Comparison of ENCODE assay signal across 8 cellular contexts in the genomic region with DNA sequence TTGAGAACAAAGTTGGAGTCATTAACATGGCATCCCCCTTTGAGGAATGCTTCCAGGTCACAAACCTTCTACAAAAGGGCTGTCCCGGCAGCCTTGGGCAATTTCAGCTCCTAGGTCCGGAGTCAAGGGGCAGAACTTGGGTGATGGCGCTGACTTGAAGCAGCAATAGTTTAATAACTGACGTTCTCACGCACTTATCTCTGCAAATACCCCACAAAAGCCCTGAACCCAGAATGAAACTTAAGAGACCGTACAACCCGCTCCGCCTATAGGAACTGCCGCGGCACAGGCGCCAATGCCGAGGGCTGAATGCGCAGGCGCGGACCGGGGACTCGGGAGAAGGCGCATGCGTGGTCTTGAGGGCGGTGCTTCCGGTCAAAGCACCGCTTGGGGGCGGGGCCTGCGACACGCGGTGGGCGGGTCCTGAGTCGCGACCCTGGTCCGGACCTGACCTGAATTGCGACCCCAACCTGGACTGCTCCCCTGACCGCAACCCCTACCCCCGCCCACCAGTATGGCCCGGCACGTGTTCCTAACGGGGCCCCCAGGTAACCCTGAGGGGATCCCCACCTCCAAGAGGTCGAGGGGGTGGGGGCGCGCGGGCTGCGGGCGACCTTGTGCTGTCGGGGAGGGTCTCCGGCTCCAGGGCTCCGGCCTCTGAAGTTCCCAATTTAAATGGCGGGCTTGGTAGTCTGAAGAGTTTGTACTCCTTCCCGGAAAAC. TPM values are rescaled to one million over a fixed set of nuclear protein-coding genes. Genes with fewer than 3 reads are reported as not detected.
DNase-seq lines count a peak whose midpoint lies in the region; ATAC-seq and TF ChIP-seq lines count a peak whose summit lies in the region.

TSS of gene NTPCR (plus strand) at position 415 of the 722 bp plus-strand sequence. CDS start at position 515, 100 bp downstream.

- H4K8ac ChIP-seq in IMR-90 (ENCODE audit: low read depth in 2 of 2, low read length in 2 of 2) = peak within 1 kb of the TSS; percentile 92 to 97

- H3K9ac ChIP-seq in IMR-90 (ENCODE audit: low read depth, low read length) (peak within 1 kb of the TSS; percentile 94), PC-3 (ENCODE audit: low read length) (peak within 1 kb of the TSS; percentile 77), mucosa of rectum (ENCODE audit: low read depth in 1 of 2, low read length in 2 of 2) (peak within 1 kb of the TSS; percentile 80 to 84)

- peak within 1 kb of the TSS; percentile 96 for H2BK15ac ChIP-seq in IMR-90 (ENCODE audit: low read depth, low read length)

- peak within 1 kb of the TSS; percentile 94 for H2BK5ac ChIP-seq in IMR-90 (ENCODE audit: low read depth, low read length, poor library complexity, severe bottlenecking)

- POLR2A ChIA-PET in IMR-90 (lab: Charles Lee; ENCODE audit: unreplicated experiment) (no interaction called here), PC-3 (lab: Charles Lee; ENCODE audit: unreplicated experiment) (no interaction called here)

- peak within 1 kb of the TSS; percentile 76 for H3K4me3 ChIP-seq in IMR-90 (ENCODE audit: insufficient read depth, low read depth, low read length)
- peak within 1 kb of the TSS; percentile 81 for H3K4me3 ChIP-seq in PC-3 (ENCODE audit: low read length)
- peak within 1 kb of the TSS; percentile 94 for H3K4me3 ChIP-seq in epithelial cell of proximal tubule (ENCODE audit: low read depth, low read length)
- H3K4me3 ChIP-seq in mucosa of rectum (ENCODE audit: low read length in 2 of 2) = peak within 1 kb of the TSS; percentile 94 to 95

- H3K4me2 ChIP-seq in IMR-90 (ENCODE audit: low read depth, low read length) = peak within 1 kb of the TSS; percentile 99
- H3K4me2 ChIP-seq in PC-3 (ENCODE audit: low read length) = peak within 1 kb of the TSS; percentile 88

- H2AFZ ChIP-seq in IMR-90 (replicated peaks; ENCODE audit: low read length, poor library complexity) (peak within 1 kb of the TSS; percentile 95), PC-3 (ENCODE audit: low read length) (peak within 1 kb of the TSS; percentile 95)

- H3K79me1 ChIP-seq in IMR-90 (ENCODE audit: low read depth in 1 of 2, low read length in 2 of 2) = peaks cover 11 to 30% of the 10 kb centered on the region in 2 experiments; a peak in 3 of 4 replicates

- H3K36me3 ChIP-seq in IMR-90 (ENCODE audit: control insufficient read depth, insufficient read depth, low read length) = no peaks in the 10 kb centered on the region
- no peaks in the 10 kb centered on the region for H3K36me3 ChIP-seq in PC-3 (ENCODE audit: low read depth, low read length)
- no peaks in the 10 kb centered on the region for H3K36me3 ChIP-seq in mucosa of rectum (ENCODE audit: control insufficient read depth in 2 of 2, insufficient read depth in 2 of 2, low read length in 2 of 2)

- TF ChIP-seq POLR2A in IMR-90 (IDR thresholded peaks at IDR 0.05; ENCODE audit: low read depth, low read length) = peak; percentile 28; the same call in 1 of the 2 replicates

- intact Hi-C loops in IMR-90 (cut with micrococcal nuclease) (loop anchor here (2.0 to 10.0 kb wide), 5 partner anchors 98 to 476 kb away; no protein-coding TSS in a partner anchor), PC-3 (cut with micrococcal nuclease) (loop anchor here (1.0 to 10.0 kb wide), 6 partner anchors 81 to 320 kb away; partner anchors contain the start of gene SIPA1L2)

- no peaks in the 10 kb centered on the region for H4K20me1 ChIP-seq in IMR-90 (ENCODE audit: insufficient read depth, low read length)
- no peaks in the 10 kb centered on the region for H4K20me1 ChIP-seq in PC-3 (ENCODE audit: low read length)

- H2AK5ac ChIP-seq in IMR-90 (ENCODE audit: low read depth, low read length) = peak within 1 kb of the TSS; percentile 56

- DNase-seq in DMS 273 treated with DMSO at 0.1 percent for 48 hours (lab: John Stamatoyannopoulos, UW) = peak; percentile 74
- peak; percentile 90 for DNase-seq in IMR-90
- peak; percentile 98 for DNase-seq in PC-3
- peak; percentile 96 for DNase-seq in activated T-cell treated with anti-CD3 and anti-CD28 coated beads for 48 hours (ENCODE audit: low read depth)
- DNase-seq in epithelial cell of proximal tubule (ENCODE audit: low read depth) = peak; percentile 50
- DNase-seq in stimulated activated CD8-positive, alpha-beta memory T cell treated with anti-CD3 and anti-CD28 coated beads, Interleukin-4, amount 100 ng/mL, for 48 hours = peak; percentile 98

- peak within 1 kb of the TSS; percentile 97 for H4K91ac ChIP-seq in IMR-90 (ENCODE audit: insufficient read depth, low read depth, low read length)

- no peak for TF ChIP-seq RAD21 in IMR-90 (IDR thresholded peaks at IDR 0.05; ENCODE audit: low read length)

- H3K9me3 ChIP-seq in IMR-90 (ENCODE audit: control insufficient read depth, insufficient read depth, low read length) = no peaks in the 10 kb centered on the region
- H3K9me3 ChIP-seq in PC-3 (ENCODE audit: low read length) = no peaks in the 10 kb centered on the region
- no peaks in the 10 kb centered on the region for H3K9me3 ChIP-seq in mucosa of rectum (ENCODE audit: control insufficient read depth in 2 of 2, low read length in 2 of 2)

- peak within 1 kb of the TSS; percentile 74 for H2BK120ac ChIP-seq in IMR-90 (ENCODE audit: low read depth, low read length)

- 0% methylated on average over 17 of the region's 47 CpGs; no CpG with 5 or more reads in 1 of the 2 experiments for WGBS in IMR-90 (ENCODE audit: extremely low coverage in 2 of 2, insufficient read length in 1 of 2), 2 experiments

- peak within 1 kb of the TSS; percentile 97 for H3K56ac ChIP-seq in IMR-90 (ENCODE audit: extremely low read depth, insufficient read depth, low read length)

- H2BK20ac ChIP-seq in IMR-90 (ENCODE audit: low read depth, low read length) = peak within 1 kb of the TSS; percentile 44; the same call in 1 of the 2 replicates

- H3F3A ChIP-seq in PC-3 (ENCODE audit: low read length, unreplicated experiment) = no peaks in the 10 kb centered on the region

- peak within 1 kb of the TSS; percentile 98 for H4K5ac ChIP-seq in IMR-90 (ENCODE audit: low read depth, low read length)

- H3K9me2 ChIP-seq in PC-3 (replicated peaks; ENCODE audit: low read length) = 0 out of 2 replicates have a peak, but pooled peaks cover 3% of the 10 kb centered on the region

- H3K4me1 ChIP-seq in IMR-90 (ENCODE audit: control insufficient read depth, insufficient read depth, low read length) = peaks cover 10% of the 10 kb centered on the region
- H3K4me1 ChIP-seq in PC-3 (ENCODE audit: insufficient read depth, low read length) = peaks cover 24% of the 10 kb centered on the region
- peaks cover 6 to 14% of the 10 kb centered on the region in 2 donors for H3K4me1 ChIP-seq in mucosa of rectum (ENCODE audit: control insufficient read depth in 2 of 2, insufficient read depth in 2 of 2, low read length in 2 of 2)

- dilution Hi-C loops in IMR-90 (cut with HindIII; ENCODE audit: low sequenced_read_pairs, unreplicated experiment) = no loop called here

- H3K18ac ChIP-seq in IMR-90 (ENCODE audit: low read depth, low read length) = peak within 1 kb of the TSS; percentile 96

- H3K9me1 ChIP-seq in IMR-90 (ENCODE audit: insufficient read depth, low read length) = peaks cover 7% of the 10 kb centered on the region; the same call in 1 of the 2 replicates

- peak within 1 kb of the TSS; percentile 83 for H3K4ac ChIP-seq in IMR-90 (ENCODE audit: low read depth, low read length)

- in situ Hi-C loops in IMR-90 (cut with MboI; ENCODE audit: low sequenced_read_pairs) = no loop called here

- ATAC-seq in GM21528 (IDR thresholded peaks at IDR 0.05; ENCODE audit: low FRiP score, unreplicated experiment) (peak; percentile 89), IMR-90 (ENCODE audit: low read depth) (peak; percentile 94), PC-3 (peak; percentile 77)

- CTCF ChIA-PET in IMR-90 (lab: Yijun Ruan, JAX) = no interaction called here
- CTCF ChIA-PET in PC-3 (lab: Charles Lee) = interaction anchor here (0.6 kb wide), 1 partner anchor 87 kb away, joined by 3 read pairs; no protein-coding TSS in a partner anchor

- peak within 1 kb of the TSS; percentile 50 for H3K23ac ChIP-seq in IMR-90 (ENCODE audit: low read depth, low read length)

- H3K27me3 ChIP-seq in IMR-90 (ENCODE audit: control insufficient read depth, insufficient read depth, low read length) (no peaks in the 10 kb centered on the region), PC-3 (ENCODE audit: low read length) (no peaks in the 10 kb centered on the region), mucosa of rectum (ENCODE audit: control insufficient read depth in 2 of 2, insufficient read depth in 2 of 2, low read length in 2 of 2) (no peaks in the 10 kb centered on the region)

- peak within 1 kb of the TSS; percentile 96 for H3K14ac ChIP-seq in IMR-90 (replicated peaks; ENCODE audit: low read depth, low read length)

- TF ChIP-seq CTCF in IMR-90 (conservative IDR thresholded peaks at IDR 0.05; ENCODE audit: low read depth, low read length) (no peak), PC-3 (conservative IDR thresholded peaks at IDR 0.05; ENCODE audit: low read depth, low read length) (0 out of 2 replicates have a peak, but pooled peaks have one; percentile 6), epithelial cell of proximal tubule (conservative IDR thresholded peaks at IDR 0.05; ENCODE audit: low read depth, low read length) (no peak)

- peak within 1 kb of the TSS; percentile 56 for H2AK9ac ChIP-seq in IMR-90 (replicated peaks; ENCODE audit: low read depth, low read length, poor library complexity)

- peak within 1 kb of the TSS; percentile 98 for H3K27ac ChIP-seq in IMR-90 (ENCODE audit: insufficient read depth, low read length)
- peak within 1 kb of the TSS; percentile 57 for H3K27ac ChIP-seq in PC-3 (ENCODE audit: low read length)
- H3K27ac ChIP-seq in mucosa of rectum (ENCODE audit: low read depth in 2 of 2, low read length in 2 of 2) = peak within 1 kb of the TSS; percentile 78 to 83

- peaks cover 46% of the 10 kb centered on the region for H3K79me2 ChIP-seq in PC-3 (ENCODE audit: low read length)

- no TSS peak for BruUV-seq in IMR-90 (replicated peaks; lab: Mats Ljungman, UMichigan)
- BruUV-seq in PC-3 (replicated peaks; lab: Mats Ljungman, UMichigan) = no TSS peak

TF ChIP-seq in IMR-90, 13 proteins besides CTCF, POLR2A, EP300 and RAD21 (continues in another document):
- no peak for TF ChIP-seq RFX5 (IDR thresholded peaks at IDR 0.05; ENCODE audit: low read depth, low read length)
- TF ChIP-seq MAZ (IDR thresholded peaks at IDR 0.05; ENCODE audit: borderline replicate concordance, low read depth, low read length) = no peak
- TF ChIP-seq MXI1 (IDR thresholded peaks at IDR 0.05; ENCODE audit: borderline replicate concordance, low read depth, low read length) = no peak
- no peak for TF ChIP-seq BHLHE40 (IDR thresholded peaks at IDR 0.05; ENCODE audit: low read depth, low read length)
- TF ChIP-seq NFE2L2 (IDR thresholded peaks at IDR 0.05; ENCODE audit: low read depth, low read length) = no peak
- no peak for TF ChIP-seq FOS (IDR thresholded peaks at IDR 0.05; ENCODE audit: low read depth, low read length)
- no peak for TF ChIP-seq MAFK (IDR thresholded peaks at IDR 0.05; ENCODE audit: low read depth, low read length)
- TF ChIP-seq SMC3 (IDR thresholded peaks at IDR 0.05; ENCODE audit: low read depth, low read length) = no peak

RNA-seq across cellular contexts. Expression of gene NTPCR, which starts in this region (rescaled TPM):
- 13.3 and 16.4 TPM in 2 replicates for total RNA-seq in IMR-90 (2012; rRNA removed)
- 16.0 and 16.5 TPM in 2 replicates for polyA plus RNA-seq in IMR-90 (2012; rRNA removed)
- 8.1 and 9.4 TPM in 2 replicates for polyA plus RNA-seq in IMR-90 (2012; cell fraction: cytosol; rRNA removed)
- 6.3 and 12.4 TPM in 2 replicates for polyA plus RNA-seq in IMR-90 (2012; cell fraction: nucleus; rRNA removed; ENCODE audit: low replicate concordance)
- 17.5 and 43.1 TPM in 2 replicates for total RNA-seq in PC-3 (2014; rRNA removed)
- 31.0 and 31.2 TPM in 2 replicates for total RNA-seq in epithelial cell of proximal tubule

Comparison
In these comparisons a context has a peak if more than half of its experiments do, and no peak if none do; other contexts are left out.
1. Peak in every context shown above with its lines: DNase-seq, ATAC-seq, H3K4me3 ChIP-seq and H3K27ac ChIP-seq.